ENCODE assay signal across 15 cellular contexts in the genomic region with DNA sequence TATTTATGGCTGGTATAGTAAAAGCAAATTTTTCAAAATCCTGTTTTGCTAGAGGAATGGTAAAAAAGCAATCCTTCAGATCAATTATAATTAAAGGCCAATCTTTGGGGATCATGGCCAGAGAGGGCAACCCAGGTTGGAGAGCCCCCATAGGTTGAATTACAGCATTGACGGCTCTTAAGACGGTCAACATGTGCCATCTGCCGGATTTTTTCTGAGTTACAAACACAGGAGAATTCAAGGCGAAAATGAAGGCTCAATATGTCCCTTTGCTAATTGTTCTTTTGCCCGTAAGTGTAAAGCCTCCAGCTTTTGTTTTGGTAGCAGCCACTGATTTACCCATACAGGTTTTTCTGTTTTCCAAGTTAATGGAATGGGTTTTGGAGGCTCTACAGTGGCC. TPM values are rescaled to one million over a fixed set of nuclear protein-coding genes. Genes with fewer than 3 reads are reported as not detected.
"Had no signal": no experiment of that assay in that cellular context is flagged by ENCODE, and none has a peak within 500 bp of the region (broad histone marks: within the 10 kb centered on the region; RNA-seq: fewer than 3 reads in every experiment).

No MANE protein-coding gene starts in this region.

RNA-seq across cellular contexts. Expression of gene PRAMEF12, which starts 8.0 kb away (rescaled TPM):
- total RNA-seq: body of pancreas; cardiac muscle cell; cerebellum; fibroblast of lung; heart right ventricle; left colon; lower leg skin; natural killer cell treated with Interleukin-12 subunit alpha and Interleukin-12 subunit beta and Interleukin-15 and Interleukin-18, amount 100 ng/mL, for 72 hours; occipital lobe; renal cortical epithelial cell; sciatic nerve; urinary bladder; WTC11 had no signal
- polyA plus RNA-seq: cardiac muscle cell, fibroblast of lung, heart right ventricle, keratinocyte, small intestine, urinary bladder had no signal

RNA-seq across cellular contexts. Expression of gene PRAMEF1, which starts 9.7 kb away (rescaled TPM):
- total RNA-seq: body of pancreas; cardiac muscle cell; cerebellum; fibroblast of lung; heart right ventricle; left colon; lower leg skin; natural killer cell treated with Interleukin-12 subunit alpha and Interleukin-12 subunit beta and Interleukin-15 and Interleukin-18, amount 100 ng/mL, for 72 hours; occipital lobe; sciatic nerve; urinary bladder; WTC11 had no signal
- polyA plus RNA-seq: cardiac muscle cell, fibroblast of lung, heart right ventricle, keratinocyte, small intestine, urinary bladder had no signal

RNA-seq across cellular contexts. Expression of gene CFAP107, which starts 35.5 kb away (rescaled TPM):
- total RNA-seq: body of pancreas; cardiac muscle cell; fibroblast of lung; heart right ventricle; left colon; natural killer cell treated with Interleukin-12 subunit alpha and Interleukin-12 subunit beta and Interleukin-15 and Interleukin-18, amount 100 ng/mL, for 72 hours; occipital lobe; renal cortical epithelial cell; sciatic nerve; urinary bladder; WTC11 had no signal
- polyA plus RNA-seq: cardiac muscle cell, fibroblast of lung, heart right ventricle, keratinocyte, small intestine, urinary bladder had no signal

RNA-seq across cellular contexts. Expression of gene PRAMEF11, which starts 49.7 kb away (rescaled TPM):
- total RNA-seq: body of pancreas; cardiac muscle cell; cerebellum; fibroblast of lung; heart right ventricle; left colon; lower leg skin; natural killer cell treated with Interleukin-12 subunit alpha and Interleukin-12 subunit beta and Interleukin-15 and Interleukin-18, amount 100 ng/mL, for 72 hours; occipital lobe; renal cortical epithelial cell; sciatic nerve; urinary bladder; WTC11 had no signal
- polyA plus RNA-seq: cardiac muscle cell, fibroblast of lung, heart right ventricle, keratinocyte, small intestine, urinary bladder had no signal
